ENCODE assay signal across 13 cellular contexts in the genomic region with DNA sequence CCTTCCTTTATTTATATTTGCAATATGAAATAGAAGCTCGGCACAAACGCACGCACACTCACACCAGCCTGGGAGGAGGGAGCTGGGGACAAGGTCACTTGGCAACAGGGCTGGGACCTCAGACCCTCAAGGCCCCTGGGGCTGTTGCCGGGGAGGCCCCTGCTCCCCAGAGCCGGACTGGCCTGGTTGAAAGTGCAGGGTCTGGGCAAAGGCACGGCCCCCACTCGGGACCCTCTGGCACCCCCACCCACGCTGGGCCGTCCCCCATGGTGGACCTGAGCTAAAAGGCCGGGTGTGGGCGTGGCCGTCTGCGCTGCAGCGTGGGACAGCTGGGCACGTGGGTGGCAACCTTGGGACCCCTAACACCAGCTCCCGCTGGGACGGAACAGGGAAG. TPM values are rescaled to one million over a fixed set of nuclear protein-coding genes. Genes with fewer than 3 reads are reported as not detected.
DNase-seq lines count a peak whose midpoint lies in the region; ATAC-seq, FAIRE-seq and TF ChIP-seq lines count a peak whose summit lies in the region.
"Had no signal": no experiment of that assay in that cellular context is flagged by ENCODE, and none has a peak within 500 bp of the region (broad histone marks: within the 10 kb centered on the region; RNA-seq: fewer than 3 reads in every experiment).

No MANE protein-coding gene starts in this region.

- H3K4me1 ChIP-seq in IMR-90 (ENCODE audit: control insufficient read depth, insufficient read depth, low read length): no peaks in the 10 kb centered on the region
- no peaks in the 10 kb centered on the region for H3K4me1 ChIP-seq in GM12878 (ENCODE audit: control insufficient read depth, insufficient read depth, low read length)

- POLR2A ChIA-PET in IMR-90 (lab: Charles Lee; ENCODE audit: unreplicated experiment) (no interaction called here), GM12878 (lab: Charles Lee) (no interaction called here)

- no peak overlapping the region for H3K14ac ChIP-seq in IMR-90 (replicated peaks; ENCODE audit: low read depth, low read length)

- no peak overlapping the region for H4K8ac ChIP-seq in IMR-90 (ENCODE audit: low read depth in 2 of 2, low read length in 2 of 2)

- H3K79me1 ChIP-seq in IMR-90 (ENCODE audit: low read depth in 1 of 2, low read length in 2 of 2): peaks cover 6 to 11% of the 10 kb centered on the region in 2 experiments; a peak in 3 of 4 replicates

- no peak overlapping the region for H2BK5ac ChIP-seq in IMR-90 (ENCODE audit: low read depth, low read length, poor library complexity, severe bottlenecking)

- dilution Hi-C loops in IMR-90 (cut with HindIII; ENCODE audit: low sequenced_read_pairs, unreplicated experiment): no loop called here

- no peak overlapping the region for H3K4ac ChIP-seq in IMR-90 (ENCODE audit: low read depth, low read length)

- H3K9me1 ChIP-seq in IMR-90 (ENCODE audit: insufficient read depth, low read length): 0 out of 2 replicates have a peak, but pooled peaks cover 6% of the 10 kb centered on the region

- H3K27me3 ChIP-seq in IMR-90 (ENCODE audit: control insufficient read depth, insufficient read depth, low read length): no peaks in the 10 kb centered on the region
- H3K27me3 ChIP-seq in GM12878 (replicated peaks in 1 of 2; ENCODE audit: control insufficient read depth in 2 of 2, insufficient read depth in 2 of 2, low read length in 1 of 2): no peaks in the 10 kb centered on the region
- H3K27me3 ChIP-seq in brain microvascular endothelial cell (replicated peaks): no peaks in the 10 kb centered on the region

- H3K79me2 ChIP-seq in GM12878 (ENCODE audit: control insufficient read depth, insufficient read depth, low read length): no peaks in the 10 kb centered on the region

- no peak for TF ChIP-seq RAD21 in IMR-90 (IDR thresholded peaks at IDR 0.05; ENCODE audit: low read length)
- TF ChIP-seq RAD21 in GM12878 (IDR thresholded peaks at IDR 0.05; ENCODE audit: insufficient read depth, low read depth, low read length): no peak

- H4K20me1 ChIP-seq in IMR-90 (ENCODE audit: insufficient read depth, low read length): peaks cover 20% of the 10 kb centered on the region
- H4K20me1 ChIP-seq in GM12878 (ENCODE audit: control insufficient read depth, insufficient read depth): peaks cover 3% of the 10 kb centered on the region; the same call in 1 of the 2 replicates

- BruUV-seq in IMR-90 (replicated peaks; lab: Mats Ljungman, UMichigan): TSS peak; percentile 81
- BruUV-seq in GM12878 (replicated peaks; lab: Mats Ljungman, UMichigan): TSS peak; percentile 74

- TF ChIP-seq CTCF in IMR-90 (conservative IDR thresholded peaks at IDR 0.05; ENCODE audit: low read depth, low read length) (no peak), GM12878 (IDR thresholded peaks at IDR 0.05 in 2 of 3, conservative IDR thresholded peaks at IDR 0.05 in 1 of 3; ENCODE audit: control insufficient read depth in 2 of 3, extremely low read depth in 1 of 3, insufficient read depth in 1 of 3, low read depth in 3 of 3, low read length in 3 of 3) (no peak), brain microvascular endothelial cell (IDR thresholded peaks at IDR 0.05; ENCODE audit: low read depth, low read length, missing control alignments) (no peak)

- H3K56ac ChIP-seq in IMR-90 (ENCODE audit: extremely low read depth, insufficient read depth, low read length): no peak overlapping the region

- H3K4me2 ChIP-seq in IMR-90 (ENCODE audit: low read depth, low read length) (no peak overlapping the region), GM12878 (ENCODE audit: control insufficient read depth, insufficient read depth) (no peak overlapping the region)
- H3K4me2 ChIP-seq: GM23338 had no signal

- H4K91ac ChIP-seq in IMR-90 (ENCODE audit: insufficient read depth, low read depth, low read length): no peak overlapping the region

- H2BK20ac ChIP-seq in IMR-90 (ENCODE audit: low read depth, low read length): no peak overlapping the region

- no peak overlapping the region for H3K23ac ChIP-seq in IMR-90 (ENCODE audit: low read depth, low read length)

- H3K18ac ChIP-seq in IMR-90 (ENCODE audit: low read depth, low read length): no peak overlapping the region

- H2AFZ ChIP-seq in IMR-90 (replicated peaks; ENCODE audit: low read length, poor library complexity): no peak overlapping the region
- H2AFZ ChIP-seq in GM12878 (ENCODE audit: control insufficient read depth, low read depth, low read length): no peak overlapping the region
- H2AFZ ChIP-seq: GM23338 had no signal

- no peak overlapping the region for H2BK120ac ChIP-seq in IMR-90 (ENCODE audit: low read depth, low read length)

- FAIRE-seq in GM12878 (lab: Jason Lieb, UNC): no peak

- no peak overlapping the region for H2AK9ac ChIP-seq in IMR-90 (replicated peaks; ENCODE audit: low read depth, low read length, poor library complexity)

- CTCF ChIA-PET in IMR-90 (lab: Yijun Ruan, JAX): no interaction called here
- CTCF ChIA-PET in GM12878 (lab: Yijun Ruan, JAX): no interaction called here

- TF ChIP-seq EP300 in GM12878 (IDR thresholded peaks at IDR 0.05; ENCODE audit: borderline replicate concordance in 1 of 2, control insufficient read depth in 1 of 2, low read depth in 2 of 2, low read length in 2 of 2): no peak

- H3K9me3 ChIP-seq in IMR-90 (ENCODE audit: control insufficient read depth, insufficient read depth, low read length): no peaks in the 10 kb centered on the region
- no peaks in the 10 kb centered on the region for H3K9me3 ChIP-seq in GM12878 (replicated peaks; ENCODE audit: control insufficient read depth, insufficient read depth, low read length)

- 85% methylated on average over 6 of the region's 17 CpGs; no CpG with 5 or more reads in 1 of the 2 experiments for WGBS in IMR-90 (ENCODE audit: extremely low coverage in 2 of 2, insufficient read length in 1 of 2), 2 experiments
- 85% methylated on average over 17 of the region's 17 CpGs for WGBS in GM12878 (ENCODE audit: insufficient coverage, insufficient replicate concordance, low lambda C conversion rate, missing lambda C conversion rate)

- in situ Hi-C loops in IMR-90 (cut with MboI; ENCODE audit: low sequenced_read_pairs): no loop called here
- in situ Hi-C loops in GM12878 (cut with MboI): no loop called here
- in situ Hi-C loops in brain microvascular endothelial cell (cut with HindIII; ENCODE audit: low pct_ligation_motif_present, low sequenced_read_pairs): no loop called here

- H3K36me3 ChIP-seq in IMR-90 (ENCODE audit: control insufficient read depth, insufficient read depth, low read length) (peaks cover 50% of the 10 kb centered on the region), GM12878 (ENCODE audit: control insufficient read depth in 2 of 2, insufficient read depth in 2 of 2, low read length in 1 of 2) (peaks cover 17 to 44% of the 10 kb centered on the region in 2 experiments; a peak in 3 of 4 replicates), brain microvascular endothelial cell (replicated peaks) (peaks cover 46% of the 10 kb centered on the region)

- SMC1A ChIA-PET in GM12878 (lab: Charles Lee; ENCODE audit: uncharacterized antibody, unreplicated experiment): no interaction called here

- H3K27ac ChIP-seq in IMR-90 (ENCODE audit: insufficient read depth, low read length): no peak overlapping the region
- H3K27ac ChIP-seq in GM12878 (ENCODE audit: control insufficient read depth, insufficient read depth): no peak overlapping the region
- H3K27ac ChIP-seq in brain microvascular endothelial cell: no peak overlapping the region

- no peak overlapping the region for H3K9ac ChIP-seq in IMR-90 (ENCODE audit: low read depth, low read length)
- no peak overlapping the region for H3K9ac ChIP-seq in GM12878 (ENCODE audit: control insufficient read depth, insufficient read depth, low read length)

- ATAC-seq in IMR-90 (ENCODE audit: low read depth) (no peak), GM12878 (no peak), sciatic nerve (peak; percentile 9)
- ATAC-seq: GM23338 had no signal

- RAD21 ChIA-PET in GM12878 (lab: Charles Lee; ENCODE audit: unreplicated experiment): no interaction called here

- intact Hi-C loops in IMR-90 (cut with micrococcal nuclease): no loop called here
- intact Hi-C loops in GM12878 (cut with micrococcal nuclease; ENCODE audit: unreplicated experiment): no loop called here
- intact Hi-C loops in sciatic nerve (cut with DNase I): no loop called here

- TF ChIP-seq POLR2A in IMR-90 (IDR thresholded peaks at IDR 0.05; ENCODE audit: low read depth, low read length): no peak
- peak; percentile 37; the same call in 1 of the 2 replicates for TF ChIP-seq POLR2A in GM12878 (IDR thresholded peaks at IDR 0.05; ENCODE audit: low read depth, low read length)

- H3K4me3 ChIP-seq in IMR-90 (ENCODE audit: insufficient read depth, low read depth, low read length) (no peak overlapping the region), GM12878 (no peak overlapping the region), brain microvascular endothelial cell (ENCODE audit: low read depth, low read length) (no peak overlapping the region)
- H3K4me3 ChIP-seq: GM23338 had no signal

- H2BK15ac ChIP-seq in IMR-90 (ENCODE audit: low read depth, low read length): no peak overlapping the region

- DNase-seq in IMR-90: no peak
- DNase-seq in GM12878 (ENCODE audit: low read depth, low spot score): no peak
- no peak for DNase-seq in sciatic nerve (ENCODE audit: low spot score)
- no peak for DNase-seq in SHP77 (lab: John Stamatoyannopoulos, UW)
- DNase-seq in brain microvascular endothelial cell: no peak
- DNase-seq: NCI-H1436 treated with DMSO at 0.1 percent for 48 hours, NCI-H2081 treated with DMSO at 0.1 percent for 48 hours, NCI-H2227 treated with DMSO at 0.1 percent for 48 hours, NCI-H526, OCI-M1, Right ventricle myocardium superior had no signal

- H2AK5ac ChIP-seq in IMR-90 (ENCODE audit: low read depth, low read length): no peak overlapping the region

- no peak overlapping the region for H4K5ac ChIP-seq in IMR-90 (ENCODE audit: low read depth, low read length)

RNA-seq across cellular contexts. Expression of gene TMEM86B, which starts 1.2 kb away (rescaled TPM):
- total RNA-seq in IMR-90 (2012; rRNA removed) (0.18 and 0.28 TPM in 2 replicates), GM12878 (2014; rRNA removed) (3.4 and 3.8 TPM in 2 replicates), GM12878 (2014; rRNA removed; fragmentation: Illumina TruSeq; extraction: Trizol) (1.1 and 1.6 TPM in 2 replicates), GM12878 (2021) (6.6 and 8.3 TPM in 2 replicates), sciatic nerve (6.0 TPM)
- polyA plus RNA-seq in IMR-90 (2012; rRNA removed) (2.4 TPM in 2 replicates), GM12878 (2011; rRNA removed) (0.49 and 1.5 TPM in 2 replicates), GM12878 (2014; fragmentation: Illumina TruSeq; extraction: Trizol) (0.70 and 1.8 TPM in 2 replicates), GM12878 (2014; fragmentation: Nextera tagmentation; extraction: Ambion mirVana) (1 to 10 TPM in 1 of 2 experiments, under 1 TPM in 1; 0.26 to 1.2 TPM), GM12878 (2014; rRNA removed) (9.1 and 10.6 TPM in 2 replicates), GM12878 (2016; fragmentation: Nextera tagmentation; extraction: Ambion mirVana) (1 to 10 TPM; 1.7 to 1.9 TPM)
- polyA plus RNA-seq in IMR-90 (2012; cell fraction: cytosol; rRNA removed): 1.1 and 1.4 TPM in 2 replicates
- polyA plus RNA-seq in IMR-90 (2012; cell fraction: nucleus; rRNA removed; ENCODE audit: low replicate concordance): 13.1 and 45.3 TPM in 2 replicates
- 14.6 and 18.3 TPM in 2 replicates for total RNA-seq in GM12878 (2013; cell fraction: nucleolus; rRNA removed)
- 1.9 TPM for polyA plus RNA-seq in GM12878 (2011; ENCODE audit: low read depth)
- polyA plus RNA-seq in GM12878 (2011; cell fraction: cytosol; rRNA removed): 2.8 and 4.8 TPM in 2 replicates
- polyA plus RNA-seq in GM12878 (2011; cell fraction: nucleus; rRNA removed): 25.0 and 32.6 TPM in 2 replicates
- 3.7 and 4.3 TPM in 2 replicates for polyA plus RNA-seq in GM12878 (2012)
- 1.4 and 4.0 TPM in 2 replicates for polyA minus RNA-seq in GM12878 (2011; rRNA and poly(A)+ RNA removed)
- polyA minus RNA-seq in GM12878 (2011; cell fraction: cytosol; rRNA and poly(A)+ RNA removed): not detected in 2 replicates
- polyA minus RNA-seq in GM12878 (2011; cell fraction: nucleus; rRNA and poly(A)+ RNA removed): 3.9 and 9.2 TPM in 2 replicates

RNA-seq across cellular contexts. Expression of gene PTPRH, which starts 20.5 kb away (rescaled TPM):
- total RNA-seq in IMR-90 (2012; rRNA removed) (1.7 and 3.4 TPM in 2 replicates), GM12878 (2014; rRNA removed) (not detected in 2 replicates), GM12878 (2014; rRNA removed; fragmentation: Illumina TruSeq; extraction: Trizol) (not detected in 2 replicates), GM12878 (2021) (0.08 and 0.13 TPM in 2 replicates), sciatic nerve (1.5 TPM)
- polyA plus RNA-seq in IMR-90 (2012; rRNA removed) (1.3 and 1.7 TPM in 2 replicates), GM12878 (2011; rRNA removed) (not detected in 2 replicates), GM12878 (2014; fragmentation: Illumina TruSeq; extraction: Trizol) (not detected in 2 replicates), GM12878 (2014; fragmentation: Nextera tagmentation; extraction: Ambion mirVana) (not detected), GM12878 (2014; rRNA removed) (not detected in 2 replicates), GM12878 (2016; fragmentation: Nextera tagmentation; extraction: Ambion mirVana) (not detected)
- 0.37 and 2.0 TPM in 2 replicates for polyA plus RNA-seq in IMR-90 (2012; cell fraction: cytosol; rRNA removed)
- 2.8 and 3.0 TPM in 2 replicates for polyA plus RNA-seq in IMR-90 (2012; cell fraction: nucleus; rRNA removed; ENCODE audit: low replicate concordance)
- not detected in 2 replicates for total RNA-seq in GM12878 (2013; cell fraction: nucleolus; rRNA removed)
- not detected for polyA plus RNA-seq in GM12878 (2011; ENCODE audit: low read depth)
- polyA plus RNA-seq in GM12878 (2011; cell fraction: cytosol; rRNA removed): 0.01 TPM in 1 of 2 replicates, not detected in the other
- polyA plus RNA-seq in GM12878 (2011; cell fraction: nucleus; rRNA removed): not detected in 2 replicates
- polyA plus RNA-seq in GM12878 (2012): 0.13 TPM in 1 of 2 replicates, not detected in the other
- not detected in 2 replicates for polyA minus RNA-seq in GM12878 (2011; rRNA and poly(A)+ RNA removed)
- 0.31 and 0.40 TPM in 2 replicates for polyA minus RNA-seq in GM12878 (2011; cell fraction: cytosol; rRNA and poly(A)+ RNA removed)
- polyA minus RNA-seq in GM12878 (2011; cell fraction: nucleus; rRNA and poly(A)+ RNA removed): not detected in 2 replicates

RNA-seq across cellular contexts. Expression of gene PPP6R1, which starts 29.0 kb away (rescaled TPM):
- total RNA-seq in IMR-90 (2012; rRNA removed) (19.9 and 20.0 TPM in 2 replicates), GM12878 (2014; rRNA removed) (73.8 and 83.4 TPM in 2 replicates), GM12878 (2014; rRNA removed; fragmentation: Illumina TruSeq; extraction: Trizol) (47.4 and 50.0 TPM in 2 replicates), GM12878 (2021) (160 and 173 TPM in 2 replicates), sciatic nerve (40.4 TPM)
- polyA plus RNA-seq in IMR-90 (2012; rRNA removed) (50.1 and 50.2 TPM in 2 replicates), GM12878 (2011; rRNA removed) (37.2 and 73.6 TPM in 2 replicates), GM12878 (2014; fragmentation: Illumina TruSeq; extraction: Trizol) (16.9 and 43.7 TPM in 2 replicates), GM12878 (2014; fragmentation: Nextera tagmentation; extraction: Ambion mirVana) (1 to 10 TPM in 1 of 2 experiments, under 1 TPM in 1; 0.80 to 2.5 TPM), GM12878 (2014; rRNA removed) (108 and 126 TPM in 2 replicates), GM12878 (2016; fragmentation: Nextera tagmentation; extraction: Ambion mirVana) (10 to 100 TPM; 60.8 to 66.7 TPM)
- polyA plus RNA-seq in IMR-90 (2012; cell fraction: cytosol; rRNA removed): 36.6 and 48.1 TPM in 2 replicates
- polyA plus RNA-seq in IMR-90 (2012; cell fraction: nucleus; rRNA removed; ENCODE audit: low replicate concordance): 85.4 and 121 TPM in 2 replicates
- total RNA-seq in GM12878 (2013; cell fraction: nucleolus; rRNA removed): 99.3 and 130 TPM in 2 replicates
- polyA plus RNA-seq in GM12878 (2011; ENCODE audit: low read depth): 35.7 TPM
- 92.0 and 109 TPM in 2 replicates for polyA plus RNA-seq in GM12878 (2011; cell fraction: cytosol; rRNA removed)
- 124 and 172 TPM in 2 replicates for polyA plus RNA-seq in GM12878 (2011; cell fraction: nucleus; rRNA removed)
- 71.5 and 76.1 TPM in 2 replicates for polyA plus RNA-seq in GM12878 (2012)
- 109 and 168 TPM in 2 replicates for polyA minus RNA-seq in GM12878 (2011; rRNA and poly(A)+ RNA removed)
- polyA minus RNA-seq in GM12878 (2011; cell fraction: cytosol; rRNA and poly(A)+ RNA removed): 62.1 and 83.7 TPM in 2 replicates
- 48.7 and 69.7 TPM in 2 replicates for polyA minus RNA-seq in GM12878 (2011; cell fraction: nucleus; rRNA and poly(A)+ RNA removed)

RNA-seq across cellular contexts. Expression of gene SYT5, which starts 49.7 kb away (rescaled TPM):
- under 0.01 TPM in 2 replicates for total RNA-seq in IMR-90 (2012; rRNA removed)
- polyA plus RNA-seq in IMR-90 (2012; rRNA removed): 0.15 TPM in 1 of 2 replicates, not detected in the other
- polyA plus RNA-seq in IMR-90 (2012; cell fraction: cytosol; rRNA removed): 0.02 and 0.08 TPM in 2 replicates
- 0.36 and 0.41 TPM in 2 replicates for polyA plus RNA-seq in IMR-90 (2012; cell fraction: nucleus; rRNA removed; ENCODE audit: low replicate concordance)
- 1.3 and 2.0 TPM in 2 replicates for total RNA-seq in GM12878 (2013; cell fraction: nucleolus; rRNA removed)
- total RNA-seq in GM12878 (2014; rRNA removed): not detected in 2 replicates
- total RNA-seq in GM12878 (2014; rRNA removed; fragmentation: Illumina TruSeq; extraction: Trizol): not detected in 2 replicates
- not detected in 2 replicates for total RNA-seq in GM12878 (2021)
- not detected for polyA plus RNA-seq in GM12878 (2011; ENCODE audit: low read depth)
- polyA plus RNA-seq in GM12878 (2011; rRNA removed): 0.26 TPM in 1 of 2 replicates, not detected in the other
- polyA plus RNA-seq in GM12878 (2011; cell fraction: cytosol; rRNA removed): 0.21 and 0.30 TPM in 2 replicates
- polyA plus RNA-seq in GM12878 (2011; cell fraction: nucleus; rRNA removed): 0.13 and 0.30 TPM in 2 replicates
- not detected in 2 replicates for polyA plus RNA-seq in GM12878 (2012)
- not detected in 2 replicates for polyA plus RNA-seq in GM12878 (2014; fragmentation: Illumina TruSeq; extraction: Trizol)
- polyA plus RNA-seq in GM12878 (2014; fragmentation: Nextera tagmentation; extraction: Ambion mirVana): not detected
- polyA plus RNA-seq in GM12878 (2014; rRNA removed): 0.09 and 0.79 TPM in 2 replicates
- under 1 TPM in 1 of 2 experiments, not detected in 1; 0.04 TPM for polyA plus RNA-seq in GM12878 (2016; fragmentation: Nextera tagmentation; extraction: Ambion mirVana)
- polyA minus RNA-seq in GM12878 (2011; rRNA and poly(A)+ RNA removed): not detected in 2 replicates
- polyA minus RNA-seq in GM12878 (2011; cell fraction: cytosol; rRNA and poly(A)+ RNA removed): not detected in 2 replicates
- polyA minus RNA-seq in GM12878 (2011; cell fraction: nucleus; rRNA and poly(A)+ RNA removed): not detected in 2 replicates
- total RNA-seq in sciatic nerve: not detected
- total RNA-seq: HT1080, Right ventricle myocardium superior had no signal

RNA-seq across cellular contexts. Expression of gene HSPBP1, which starts 50.1 kb away (rescaled TPM):
- total RNA-seq in IMR-90 (2012; rRNA removed) (19.7 and 21.0 TPM in 2 replicates), GM12878 (2014; rRNA removed) (21.4 and 31.5 TPM in 2 replicates), GM12878 (2014; rRNA removed; fragmentation: Illumina TruSeq; extraction: Trizol) (11.9 and 12.3 TPM in 2 replicates), GM12878 (2021) (35.5 and 35.9 TPM in 2 replicates), sciatic nerve (16.1 TPM)
- polyA plus RNA-seq in IMR-90 (2012; rRNA removed) (43.2 and 52.5 TPM in 2 replicates), GM12878 (2011; rRNA removed) (6.3 and 18.3 TPM in 2 replicates), GM12878 (2014; fragmentation: Illumina TruSeq; extraction: Trizol) (1.2 and 7.2 TPM in 2 replicates), GM12878 (2014; fragmentation: Nextera tagmentation; extraction: Ambion mirVana) (1 to 10 TPM in 1 of 2 experiments, under 1 TPM in 1; 0.18 to 1.3 TPM), GM12878 (2014; rRNA removed) (27.7 and 39.0 TPM in 2 replicates), GM12878 (2016; fragmentation: Nextera tagmentation; extraction: Ambion mirVana) (10 to 100 TPM; 77.0 to 83.3 TPM)
- polyA plus RNA-seq in IMR-90 (2012; cell fraction: cytosol; rRNA removed): 67.7 and 72.0 TPM in 2 replicates
- polyA plus RNA-seq in IMR-90 (2012; cell fraction: nucleus; rRNA removed; ENCODE audit: low replicate concordance): 16.3 and 55.1 TPM in 2 replicates
- total RNA-seq in GM12878 (2013; cell fraction: nucleolus; rRNA removed): 1.9 and 4.7 TPM in 2 replicates
- polyA plus RNA-seq in GM12878 (2011; ENCODE audit: low read depth): 5.7 TPM
- 30.5 and 53.0 TPM in 2 replicates for polyA plus RNA-seq in GM12878 (2011; cell fraction: cytosol; rRNA removed)
- 26.1 and 41.3 TPM in 2 replicates for polyA plus RNA-seq in GM12878 (2011; cell fraction: nucleus; rRNA removed)
- polyA plus RNA-seq in GM12878 (2012): 12.6 and 15.9 TPM in 2 replicates
- 8.8 and 15.3 TPM in 2 replicates for polyA minus RNA-seq in GM12878 (2011; rRNA and poly(A)+ RNA removed)
- polyA minus RNA-seq in GM12878 (2011; cell fraction: cytosol; rRNA and poly(A)+ RNA removed): 16.3 and 19.3 TPM in 2 replicates
- 2.8 and 8.1 TPM in 2 replicates for polyA minus RNA-seq in GM12878 (2011; cell fraction: nucleus; rRNA and poly(A)+ RNA removed)
